Comparison of ENCODE assay signal across 29 cellular contexts in genomic region chr5:58849151-58849550, GRCh38.
"Had no signal": no experiment of that assay in that cellular context is flagged by ENCODE, and none has a peak within 500 bp of the region (broad histone marks: within the 10 kb centered on the region; RNA-seq: fewer than 3 reads in every experiment).

No MANE protein-coding gene starts in this region.

- H3K27me3 ChIP-seq: adrenal gland, body of pancreas, cardiac muscle cell, dorsolateral prefrontal cortex, left lung had no signal

- FAIRE-seq: TTC549, urothelium cell line had no signal

- DNase-seq: activated CD4-positive, alpha-beta T cell treated with anti-CD3 and anti-CD28 coated beads for 48 hours; activated CD4-positive, alpha-beta T cell treated with anti-CD3 and anti-CD28 coated beads, Interleukin-2, amount 50 U/mL, for 48 hours; activated CD8-positive, alpha-beta memory T cell treated with anti-CD3 and anti-CD28 coated beads for 24 hours; activated effector memory CD4-positive, alpha-beta T cell treated with Interleukin-2 at 50 U/mL for 16 hours; activated naive CD4-positive, alpha-beta T cell treated with Interleukin-2 at 50 U/mL for 16 hours; adrenal gland; aorta; effector memory CD4-positive, alpha-beta T cell; foreskin keratinocyte; right cardiac atrium; stimulated activated CD4-positive, alpha-beta T cell treated with anti-CD3 and anti-CD28 coated beads, Interleukin-2, amount 100 ng/mL, for 48 hours; stimulated activated naive CD8-positive, alpha-beta T cell treated with anti-CD3 and anti-CD28 coated beads, Interleukin-15, Interleukin-2, amounts not matched to agents 100 U/mL and 50 U/mL, for 24 hours; SW 1271; T-helper 9 cell; trophoblast cell; WERI-Rb-1 had no signal

- H3K36me3 ChIP-seq: adrenal gland, cardiac muscle cell, left lung, thoracic aorta, WERI-Rb-1 had no signal

- H3K27ac Mint-ChIP-seq: activated naive CD8-positive, alpha-beta T cell; T-helper 1 cell treated with Interleukin-12 subunit alpha and Interleukin-12 subunit beta and Interleukin-4 antibody, amounts not matched to agents 30 μg/mL and 1 μg/mL, for 36 hours had no signal

- H3K9me3 ChIP-seq: adrenal gland, body of pancreas, left lung, thoracic aorta had no signal

- ATAC-seq: activated CD4-positive, CD25-positive, alpha-beta regulatory T cell treated with anti-CD3 and anti-CD28 coated beads, Interleukin-2, amount 50 U/mL, for 24 hours; stimulated activated naive CD8-positive, alpha-beta T cell treated with anti-CD3 and anti-CD28 coated beads, Interleukin-15, Interleukin-2, amounts not matched to agents 100 U/mL and 50 U/mL, for 24 hours had no signal

- H3K9me3 Mint-ChIP-seq: neural crest cell; T-helper 1 cell treated with Interleukin-12 subunit alpha and Interleukin-12 subunit beta and Interleukin-4 antibody, amounts not matched to agents 30 μg/mL and 1 μg/mL, for 36 hours had no signal

- H3K36me3 Mint-ChIP-seq: activated naive CD8-positive, alpha-beta T cell had no signal

- H3K4me1 ChIP-seq: adrenal gland, foreskin keratinocyte, left lung had no signal

- H3K4me3 ChIP-seq: adrenal gland, body of pancreas, cardiac muscle cell, coronary artery, dorsolateral prefrontal cortex, left lung, lung, thoracic aorta had no signal

- H3K27ac ChIP-seq: adrenal gland, body of pancreas, cardiac muscle cell, coronary artery, foreskin keratinocyte, left lung, thoracic aorta, WERI-Rb-1 had no signal

- H3K4me3 Mint-ChIP-seq: activated naive CD8-positive, alpha-beta T cell; neural crest cell; T-helper 1 cell treated with Interleukin-12 subunit alpha and Interleukin-12 subunit beta and Interleukin-4 antibody, amounts not matched to agents 30 μg/mL and 1 μg/mL, for 36 hours had no signal
